Comparison of ENCODE assay signal across 21 cellular contexts in genomic region chr1:29931477-29932175, GRCh38.
DNase-seq lines count a peak whose midpoint lies in the region; ATAC-seq and TF ChIP-seq lines count a peak whose summit lies in the region.
"Had no signal": no experiment of that assay in that cellular context is flagged by ENCODE, and none has a peak within 500 bp of the region (broad histone marks: within the 10 kb centered on the region; RNA-seq: fewer than 3 reads in every experiment).

No MANE protein-coding gene starts in this region.

- no peak overlapping the region for H3K23ac ChIP-seq in trophoblast cell (ENCODE audit: low read length)

- H3K9ac ChIP-seq in neural cell (ENCODE audit: low read length) (peak overlapping the region; percentile 56), trophoblast cell (ENCODE audit: low read length) (no peak overlapping the region)
- H3K9ac ChIP-seq: BLaER1 treated with 17β-estradiol and CSF1 and Interleukin-3, amounts not matched to agents 10 nM and 100 nM had no signal

- H2BK12ac ChIP-seq in trophoblast cell (ENCODE audit: low read length): no peak overlapping the region

- H3K9me3 ChIP-seq in neural cell (ENCODE audit: low read length) (no peaks in the 10 kb centered on the region), trophoblast cell (ENCODE audit: insufficient read depth, low read depth, low read length) (no peaks in the 10 kb centered on the region)
- H3K9me3 ChIP-seq: BLaER1 treated with 17β-estradiol and CSF1 and Interleukin-3, amounts not matched to agents 10 nM and 100 nM had no signal

- no peaks in the 10 kb centered on the region for H3K79me2 ChIP-seq in neural cell (replicated peaks; ENCODE audit: insufficient read depth, low read length)
- H3K79me2 ChIP-seq in trophoblast cell (ENCODE audit: control insufficient read depth, insufficient read depth, low read length, poor library complexity): no peaks in the 10 kb centered on the region

- H3K27me3 ChIP-seq in neural cell (ENCODE audit: insufficient read depth, low read depth, low read length) (no peaks in the 10 kb centered on the region), trophoblast cell (ENCODE audit: insufficient read depth, low read length) (no peaks in the 10 kb centered on the region)
- H3K27me3 ChIP-seq: BLaER1 treated with 17β-estradiol and CSF1 and Interleukin-3, amounts not matched to agents 10 nM and 100 nM had no signal

- H3K4me1 ChIP-seq in trophoblast cell (ENCODE audit: control insufficient read depth in 1 of 2, insufficient read depth in 2 of 2, low read length in 2 of 2): no peaks in the 10 kb centered on the region

- no peak overlapping the region for H2AK5ac ChIP-seq in trophoblast cell (ENCODE audit: low read length)

- H3K4me2 ChIP-seq in neural cell (ENCODE audit: low read length) (no peak overlapping the region), trophoblast cell (ENCODE audit: low read length) (no peak overlapping the region)

- WGBS in trophoblast cell (ENCODE audit: extremely low coverage, insufficient coverage, insufficient read length): no CpG with 5 or more reads among the region's 13 CpGs

- no peak overlapping the region for H3K18ac ChIP-seq in trophoblast cell (ENCODE audit: low read length)

- ATAC-seq in HG03135 (IDR thresholded peaks at IDR 0.05; ENCODE audit: unreplicated experiment): no peak
- ATAC-seq: GM12878, SK-N-SH treated with all-trans-retinoic acid at 6 μM for 48 hours had no signal

- H3F3A ChIP-seq in neural cell (ENCODE audit: insufficient read depth, low read length, poor library complexity, severe bottlenecking): no peaks in the 10 kb centered on the region

- no peak overlapping the region for H3K14ac ChIP-seq in trophoblast cell (ENCODE audit: low read length)

- DNase-seq in NCI-H526 (lab: John Stamatoyannopoulos, UW) (peak; percentile 1 to 21), NCI-H526 treated with DMSO at 0.1 percent for 48 hours (lab: John Stamatoyannopoulos, UW) (no peak), caudate nucleus (lab: John Stamatoyannopoulos, UW) (peak in 41 of 61 donors; percentile 9 to 89 (median 34)), trophoblast cell (no peak), NCI-H1048 (lab: John Stamatoyannopoulos, UW) (no peak)
- DNase-seq: CD8-positive, alpha-beta memory T cell; DND-41; GDM1; GOT3; HFFc6; Kasumi-1; MM.1S; NCI-H1105 treated with DMSO at 0.1 percent for 48 hours; NCI-H1694 treated with DMSO at 0.1 percent for 48 hours; NCI-H510A; SHP77 treated with DMSO at 0.1 percent for 48 hours had no signal

- H3K4ac ChIP-seq in trophoblast cell (ENCODE audit: low read depth, low read length): no peak overlapping the region

- H3K4me3 ChIP-seq in neural cell (ENCODE audit: low read length) (peak overlapping the region; percentile 13), trophoblast cell (ENCODE audit: low read depth, low read length) (no peak overlapping the region)
- H3K4me3 ChIP-seq: BLaER1 treated with 17β-estradiol and CSF1 and Interleukin-3, amounts not matched to agents 10 nM and 100 nM; GM12878 had no signal

- no peaks in the 10 kb centered on the region for H3K9me2 ChIP-seq in neural cell (ENCODE audit: insufficient read depth, low read length)

- no peak overlapping the region for H2BK120ac ChIP-seq in trophoblast cell (ENCODE audit: insufficient read depth, low read length, poor library complexity)

- H3K27ac ChIP-seq in caudate nucleus (ENCODE audit: low read depth, low read length): no peak overlapping the region
- H3K27ac ChIP-seq in neural cell (ENCODE audit: low read length): peak overlapping the region; percentile 69
- H3K27ac ChIP-seq in trophoblast cell (ENCODE audit: low read depth, low read length): no peak overlapping the region

- H3K36me3 ChIP-seq in neural cell (ENCODE audit: insufficient read depth, low read length) (no peaks in the 10 kb centered on the region), trophoblast cell (ENCODE audit: control insufficient read depth in 1 of 2, insufficient read depth in 2 of 2, low read length in 2 of 2) (no peaks in the 10 kb centered on the region)
- H3K36me3 ChIP-seq: BLaER1 treated with 17β-estradiol and CSF1 and Interleukin-3, amounts not matched to agents 10 nM and 100 nM had no signal

- no peaks in the 10 kb centered on the region for H4K20me1 ChIP-seq in neural cell (ENCODE audit: insufficient read depth)
- H4K20me1 ChIP-seq: BLaER1 treated with 17β-estradiol and CSF1 and Interleukin-3, amounts not matched to agents 10 nM and 100 nM had no signal

- no peaks in the 10 kb centered on the region for H3K79me1 ChIP-seq in trophoblast cell (ENCODE audit: low read length)

- TF ChIP-seq CTCF in neural cell (IDR thresholded peaks at IDR 0.05; ENCODE audit: poor library complexity, severe bottlenecking): no peak

- peak; percentile 39 for TF ChIP-seq RAD21 in neural cell (conservative IDR thresholded peaks at IDR 0.05)

- H4K91ac ChIP-seq in trophoblast cell (ENCODE audit: low read depth, low read length): no peak overlapping the region

- TF ChIP-seq EP300 in neural cell (conservative IDR thresholded peaks at IDR 0.05; ENCODE audit: poor library complexity, severe bottlenecking): peak; percentile 60

- peak overlapping the region; percentile 37 for H2AFZ ChIP-seq in neural cell (ENCODE audit: low read depth, low read length)
- no peak overlapping the region for H2AFZ ChIP-seq in trophoblast cell (ENCODE audit: insufficient read depth, low read length, poor library complexity)

- no peak overlapping the region for H4K12ac ChIP-seq in trophoblast cell (ENCODE audit: low read depth, low read length)

- no peak overlapping the region for H2BK5ac ChIP-seq in trophoblast cell (ENCODE audit: low read depth, low read length, poor library complexity)

- no peak overlapping the region for H4K8ac ChIP-seq in trophoblast cell (ENCODE audit: low read depth, low read length)

TF ChIP-seq in neural cell, 6 proteins besides CTCF, POLR2A, EP300 and RAD21:
- TF ChIP-seq MXI1 (conservative IDR thresholded peaks at IDR 0.05; ENCODE audit: poor library complexity, severe bottlenecking) (no peak), POLR2AphosphoS5 (IDR thresholded peaks at IDR 0.05) (peak; percentile 67), SMC3 (conservative IDR thresholded peaks at IDR 0.05; ENCODE audit: poor library complexity) (peak; percentile 36), EZH2 (IDR thresholded peaks at IDR 0.05; ENCODE audit: borderline replicate concordance, insufficient read depth, low read length, poor library complexity, severe bottlenecking) (no peak), REST (IDR thresholded peaks at IDR 0.05; ENCODE audit: borderline replicate concordance) (peak; percentile 92), TAF1 (IDR thresholded peaks at IDR 0.05; ENCODE audit: low read depth) (no peak)

Comparison
In these comparisons a context has a peak if more than half of its experiments do, and no peak if none do; other contexts are left out.
1. DNase-seq: peak in NCI-H526 (2 of 2) and caudate nucleus (41 of 61); none in NCI-H526 treated with DMSO at 0.1 percent for 48 hours (single experiment), trophoblast cell (0 of 2) and NCI-H1048 (single experiment).